Comparison of ENCODE assay signal across 1 cellular context in genomic region chr18:11494093-11494492, GRCh38.
A peak's percentile ranks its signal among the peaks of the same experiment; 100 is the strongest.
TF ChIP-seq lines count a peak whose summit lies in the region.

No MANE protein-coding gene starts in this region.

TF ChIP-seq in HepG2, 621 proteins besides CTCF, POLR2A, EP300 and RAD21 (continued from another document and continues in another):
- TF ChIP-seq, protein P1, sequence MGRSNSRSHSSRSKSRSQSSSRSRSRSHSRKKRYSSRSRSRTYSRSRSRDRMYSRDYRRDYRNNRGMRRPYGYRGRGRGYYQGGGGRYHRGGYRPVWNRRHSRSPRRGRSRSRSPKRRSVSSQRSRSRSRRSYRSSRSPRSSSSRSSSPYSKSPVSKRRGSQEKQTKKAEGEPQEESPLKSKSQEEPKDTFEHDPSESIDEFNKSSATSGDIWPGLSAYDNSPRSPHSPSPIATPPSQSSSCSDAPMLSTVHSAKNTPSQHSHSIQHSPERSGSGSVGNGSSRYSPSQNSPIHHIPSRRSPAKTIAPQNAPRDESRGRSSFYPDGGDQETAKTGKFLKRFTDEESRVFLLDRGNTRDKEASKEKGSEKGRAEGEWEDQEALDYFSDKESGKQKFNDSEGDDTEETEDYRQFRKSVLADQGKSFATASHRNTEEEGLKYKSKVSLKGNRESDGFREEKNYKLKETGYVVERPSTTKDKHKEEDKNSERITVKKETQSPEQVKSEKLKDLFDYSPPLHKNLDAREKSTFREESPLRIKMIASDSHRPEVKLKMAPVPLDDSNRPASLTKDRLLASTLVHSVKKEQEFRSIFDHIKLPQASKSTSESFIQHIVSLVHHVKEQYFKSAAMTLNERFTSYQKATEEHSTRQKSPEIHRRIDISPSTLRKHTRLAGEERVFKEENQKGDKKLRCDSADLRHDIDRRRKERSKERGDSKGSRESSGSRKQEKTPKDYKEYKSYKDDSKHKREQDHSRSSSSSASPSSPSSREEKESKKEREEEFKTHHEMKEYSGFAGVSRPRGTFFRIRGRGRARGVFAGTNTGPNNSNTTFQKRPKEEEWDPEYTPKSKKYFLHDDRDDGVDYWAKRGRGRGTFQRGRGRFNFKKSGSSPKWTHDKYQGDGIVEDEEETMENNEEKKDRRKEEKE (IDR thresholded peaks at IDR 0.05) = no peak
- no peak for TF ChIP-seq ZFP82 (CRISPR knock-in tag; IDR thresholded peaks at IDR 0.05; ENCODE audit: borderline replicate concordance)
- TF ChIP-seq, protein P2, sequence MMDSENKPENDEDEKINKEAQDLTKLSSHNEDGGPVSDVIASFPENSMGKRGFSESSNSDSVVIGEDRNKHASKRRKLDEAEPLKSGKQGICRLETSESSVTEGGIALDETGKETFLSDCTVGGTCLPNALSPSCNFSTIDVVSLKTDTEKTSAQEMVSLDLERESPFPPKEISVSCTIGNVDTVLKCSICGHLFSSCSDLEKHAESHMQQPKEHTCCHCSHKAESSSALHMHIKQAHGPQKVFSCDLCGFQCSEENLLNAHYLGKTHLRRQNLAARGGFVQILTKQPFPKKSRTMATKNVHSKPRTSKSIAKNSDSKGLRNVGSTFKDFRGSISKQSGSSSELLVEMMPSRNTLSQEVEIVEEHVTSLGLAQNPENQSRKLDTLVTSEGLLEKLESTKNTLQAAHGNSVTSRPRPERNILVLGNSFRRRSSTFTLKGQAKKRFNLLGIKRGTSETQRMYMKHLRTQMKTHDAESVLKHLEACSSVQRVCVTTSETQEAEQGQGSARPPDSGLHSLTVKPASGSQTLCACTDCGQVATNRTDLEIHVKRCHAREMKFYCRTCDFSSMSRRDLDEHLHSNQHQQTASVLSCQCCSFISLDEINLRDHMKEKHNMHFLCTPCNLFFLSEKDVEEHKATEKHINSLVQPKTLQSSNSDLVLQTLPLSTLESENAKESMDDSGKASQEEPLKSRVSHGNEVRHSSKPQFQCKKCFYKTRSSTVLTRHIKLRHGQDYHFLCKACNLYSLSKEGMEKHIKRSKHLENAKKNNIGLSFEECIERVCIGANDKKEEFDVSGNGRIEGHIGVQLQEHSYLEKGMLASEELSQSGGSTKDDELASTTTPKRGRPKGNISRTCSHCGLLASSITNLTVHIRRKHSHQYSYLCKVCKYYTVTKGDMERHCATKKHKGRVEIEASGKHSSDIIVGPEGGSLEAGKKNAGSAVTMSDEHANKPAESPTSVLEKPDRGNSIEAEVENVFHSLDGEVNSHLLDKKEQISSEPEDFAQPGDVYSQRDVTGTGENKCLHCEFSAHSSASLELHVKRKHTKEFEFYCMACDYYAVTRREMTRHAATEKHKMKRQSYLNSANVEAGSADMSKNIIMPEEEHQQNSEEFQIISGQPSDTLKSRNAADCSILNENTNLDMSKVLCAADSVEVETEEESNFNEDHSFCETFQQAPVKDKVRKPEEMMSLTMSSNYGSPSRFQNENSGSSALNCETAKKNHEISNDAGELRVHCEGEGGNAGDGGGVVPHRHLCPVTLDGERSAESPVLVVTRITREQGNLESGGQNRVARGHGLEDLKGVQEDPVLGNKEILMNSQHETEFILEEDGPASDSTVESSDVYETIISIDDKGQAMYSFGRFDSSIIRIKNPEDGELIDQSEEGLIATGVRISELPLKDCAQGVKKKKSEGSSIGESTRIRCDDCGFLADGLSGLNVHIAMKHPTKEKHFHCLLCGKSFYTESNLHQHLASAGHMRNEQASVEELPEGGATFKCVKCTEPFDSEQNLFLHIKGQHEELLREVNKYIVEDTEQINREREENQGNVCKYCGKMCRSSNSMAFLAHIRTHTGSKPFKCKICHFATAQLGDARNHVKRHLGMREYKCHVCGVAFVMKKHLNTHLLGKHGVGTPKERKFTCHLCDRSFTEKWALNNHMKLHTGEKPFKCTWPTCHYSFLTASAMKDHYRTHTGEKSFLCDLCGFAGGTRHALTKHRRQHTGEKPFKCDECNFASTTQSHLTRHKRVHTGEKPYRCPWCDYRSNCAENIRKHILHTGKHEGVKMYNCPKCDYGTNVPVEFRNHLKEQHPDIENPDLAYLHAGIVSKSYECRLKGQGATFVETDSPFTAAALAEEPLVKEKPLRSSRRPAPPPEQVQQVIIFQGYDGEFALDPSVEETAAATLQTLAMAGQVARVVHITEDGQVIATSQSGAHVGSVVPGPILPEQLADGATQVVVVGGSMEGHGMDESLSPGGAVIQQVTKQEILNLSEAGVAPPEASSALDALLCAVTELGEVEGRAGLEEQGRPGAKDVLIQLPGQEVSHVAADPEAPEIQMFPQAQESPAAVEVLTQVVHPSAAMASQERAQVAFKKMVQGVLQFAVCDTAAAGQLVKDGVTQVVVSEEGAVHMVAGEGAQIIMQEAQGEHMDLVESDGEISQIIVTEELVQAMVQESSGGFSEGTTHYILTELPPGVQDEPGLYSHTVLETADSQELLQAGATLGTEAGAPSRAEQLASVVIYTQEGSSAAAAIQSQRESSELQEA (CRISPR knock-in tag; IDR thresholded peaks at IDR 0.05; ENCODE audit: not compliant biosample characterization) = no peak
- TF ChIP-seq, protein P3, sequence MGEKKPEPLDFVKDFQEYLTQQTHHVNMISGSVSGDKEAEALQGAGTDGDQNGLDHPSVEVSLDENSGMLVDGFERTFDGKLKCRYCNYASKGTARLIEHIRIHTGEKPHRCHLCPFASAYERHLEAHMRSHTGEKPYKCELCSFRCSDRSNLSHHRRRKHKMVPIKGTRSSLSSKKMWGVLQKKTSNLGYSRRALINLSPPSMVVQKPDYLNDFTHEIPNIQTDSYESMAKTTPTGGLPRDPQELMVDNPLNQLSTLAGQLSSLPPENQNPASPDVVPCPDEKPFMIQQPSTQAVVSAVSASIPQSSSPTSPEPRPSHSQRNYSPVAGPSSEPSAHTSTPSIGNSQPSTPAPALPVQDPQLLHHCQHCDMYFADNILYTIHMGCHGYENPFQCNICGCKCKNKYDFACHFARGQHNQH (CRISPR knock-in tag; IDR thresholded peaks at IDR 0.05) = no peak
- TF ChIP-seq, protein P4, sequence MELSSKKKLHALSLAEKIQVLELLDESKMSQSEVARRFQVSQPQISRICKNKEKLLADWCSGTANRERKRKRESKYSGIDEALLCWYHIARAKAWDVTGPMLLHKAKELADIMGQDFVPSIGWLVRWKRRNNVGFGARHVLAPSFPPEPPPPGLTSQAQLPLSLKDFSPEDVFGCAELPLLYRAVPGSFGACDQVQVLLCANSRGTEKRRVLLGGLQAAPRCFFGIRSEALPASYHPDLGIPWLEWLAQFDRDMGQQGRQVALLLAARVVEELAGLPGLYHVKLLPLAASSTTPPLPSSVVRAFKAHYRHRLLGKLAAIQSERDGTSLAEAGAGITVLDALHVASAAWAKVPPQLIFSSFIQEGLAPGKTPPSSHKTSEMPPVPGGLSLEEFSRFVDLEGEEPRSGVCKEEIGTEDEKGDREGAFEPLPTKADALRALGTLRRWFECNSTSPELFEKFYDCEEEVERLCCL (CRISPR knock-in tag; IDR thresholded peaks at IDR 0.05; ENCODE audit: borderline replicate concordance) = no peak
- TF ChIP-seq NR2C2 (CRISPR knock-in tag; IDR thresholded peaks at IDR 0.05; ENCODE audit: borderline replicate concordance) = no peak
- TF ChIP-seq CHD4 (IDR thresholded peaks at IDR 0.05; ENCODE audit: borderline replicate concordance, low read length) = peak; percentile 64; the same call in 1 of the 2 replicates
- no peak for TF ChIP-seq SOX6 (IDR thresholded peaks at IDR 0.05)
- peak; percentile 53; the same call in 1 of the 2 replicates for TF ChIP-seq SOX6 (CRISPR knock-in tag; IDR thresholded peaks at IDR 0.05)
- no peak for TF ChIP-seq MXI1 (IDR thresholded peaks at IDR 0.05; ENCODE audit: borderline replicate concordance, low read depth, low read length)
- 0 out of 4 replicates have a peak, but pooled peaks of 1 of the 2 experiments have one; percentile 44 for TF ChIP-seq NR2F1 (CRISPR knock-in tag; IDR thresholded peaks at IDR 0.05)
- no peak for TF ChIP-seq SMARCC2 (IDR thresholded peaks at IDR 0.05)
- no peak for TF ChIP-seq ZNF746 (CRISPR knock-in tag; IDR thresholded peaks at IDR 0.05)
- TF ChIP-seq ZNF7 (CRISPR knock-in tag; IDR thresholded peaks at IDR 0.05) = no peak
- no peak for TF ChIP-seq CHD2 (IDR thresholded peaks at IDR 0.05; ENCODE audit: low read depth, low read length)
- no peak for TF ChIP-seq PHF5A (CRISPR knock-in tag; IDR thresholded peaks at IDR 0.05; ENCODE audit: low read depth, unreplicated experiment)
- no peak for TF ChIP-seq ZBTB25 (CRISPR knock-in tag; IDR thresholded peaks at IDR 0.05)
- no peak for TF ChIP-seq ZFP36L1 (CRISPR knock-in tag; IDR thresholded peaks at IDR 0.05)
- no peak for TF ChIP-seq ATF7-NPFF (CRISPR knock-in tag; IDR thresholded peaks at IDR 0.05; ENCODE audit: low read depth)
- no peak for TF ChIP-seq MBNL3 (CRISPR knock-in tag; conservative IDR thresholded peaks at IDR 0.05)
- TF ChIP-seq, protein P5, sequence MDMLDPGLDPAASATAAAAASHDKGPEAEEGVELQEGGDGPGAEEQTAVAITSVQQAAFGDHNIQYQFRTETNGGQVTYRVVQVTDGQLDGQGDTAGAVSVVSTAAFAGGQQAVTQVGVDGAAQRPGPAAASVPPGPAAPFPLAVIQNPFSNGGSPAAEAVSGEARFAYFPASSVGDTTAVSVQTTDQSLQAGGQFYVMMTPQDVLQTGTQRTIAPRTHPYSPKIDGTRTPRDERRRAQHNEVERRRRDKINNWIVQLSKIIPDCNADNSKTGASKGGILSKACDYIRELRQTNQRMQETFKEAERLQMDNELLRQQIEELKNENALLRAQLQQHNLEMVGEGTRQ (IDR thresholded peaks at IDR 0.05; ENCODE audit: low read depth, low read length) = no peak
- TF ChIP-seq, protein P5 (CRISPR knock-in tag; IDR thresholded peaks at IDR 0.05; ENCODE audit: borderline replicate concordance) = no peak
- no peak for TF ChIP-seq ZNF143 (CRISPR knock-in tag; IDR thresholded peaks at IDR 0.05)
- peak; percentile 23 for TF ChIP-seq ASH2L (IDR thresholded peaks at IDR 0.05; ENCODE audit: insufficient read length, low read depth, low read length)
- no peak for TF ChIP-seq JDP2 (CRISPR knock-in tag; IDR thresholded peaks at IDR 0.05; ENCODE audit: borderline replicate concordance)
- TF ChIP-seq U2AF2 (IDR thresholded peaks at IDR 0.05; ENCODE audit: low read depth, low read length) = no peak
- no peak for TF ChIP-seq ZNF552 (CRISPR knock-in tag; IDR thresholded peaks at IDR 0.05; ENCODE audit: borderline replicate concordance)
- TF ChIP-seq MEF2D (CRISPR knock-in tag; IDR thresholded peaks at IDR 0.05) = no peak
- peak; percentile 60; the same call in 1 of the 2 replicates for TF ChIP-seq DPF2 (CRISPR knock-in tag; IDR thresholded peaks at IDR 0.05; ENCODE audit: borderline replicate concordance, low read depth)
- TF ChIP-seq ZFP36 (IDR thresholded peaks at IDR 0.05; ENCODE audit: borderline replicate concordance, low read depth, low read length, partially characterized antibody) = no peak
- TF ChIP-seq IRX3 (CRISPR knock-in tag; IDR thresholded peaks at IDR 0.05; ENCODE audit: borderline replicate concordance, low read depth) = no peak
- no peak for TF ChIP-seq SMAD1 (CRISPR knock-in tag; IDR thresholded peaks at IDR 0.05; ENCODE audit: borderline replicate concordance, low read depth)
- no peak for TF ChIP-seq KLF15 (CRISPR knock-in tag; IDR thresholded peaks at IDR 0.05; ENCODE audit: borderline replicate concordance)
- TF ChIP-seq POLR2AphosphoS5 (IDR thresholded peaks at IDR 0.05; ENCODE audit: low read depth, low read length) = no peak
- TF ChIP-seq XRCC5 (optimal IDR thresholded peaks at IDR 0.05; ENCODE audit: low read length) = no peak
- TF ChIP-seq ZXDC (CRISPR knock-in tag; IDR thresholded peaks at IDR 0.05) = no peak
- TF ChIP-seq TGIF2 (CRISPR knock-in tag; IDR thresholded peaks at IDR 0.05) = no peak
- TF ChIP-seq AHR (CRISPR knock-in tag; IDR thresholded peaks at IDR 0.05) = no peak
- no peak for TF ChIP-seq ARNT (IDR thresholded peaks at IDR 0.05)
- TF ChIP-seq RFXANK (CRISPR knock-in tag; IDR thresholded peaks at IDR 0.05) = no peak
- TF ChIP-seq HOXD1 (CRISPR knock-in tag; IDR thresholded peaks at IDR 0.05) = no peak
- TF ChIP-seq TEAD3 (CRISPR knock-in tag; optimal IDR thresholded peaks at IDR 0.05; ENCODE audit: borderline replicate concordance) = peak; percentile 82
- TF ChIP-seq SP1 (IDR thresholded peaks at IDR 0.05) = no peak
- no peak for TF ChIP-seq SP1 (CRISPR knock-in tag; IDR thresholded peaks at IDR 0.05)
- TF ChIP-seq DDIT3 (CRISPR knock-in tag; IDR thresholded peaks at IDR 0.05) = no peak
- TF ChIP-seq SMAD9 (CRISPR knock-in tag; IDR thresholded peaks at IDR 0.05) = no peak
- no peak for TF ChIP-seq ZNF878 (CRISPR knock-in tag; IDR thresholded peaks at IDR 0.05)
- TF ChIP-seq ZNF33B (CRISPR knock-in tag; IDR thresholded peaks at IDR 0.05) = no peak
- TF ChIP-seq ZNF768 (CRISPR knock-in tag; IDR thresholded peaks at IDR 0.05) = no peak
- TF ChIP-seq RXRA (CRISPR knock-in tag; IDR thresholded peaks at IDR 0.05) = no peak
- no peak for TF ChIP-seq ZNF253 (CRISPR knock-in tag; IDR thresholded peaks at IDR 0.05; ENCODE audit: borderline replicate concordance)
- no peak for TF ChIP-seq SMARCE1 (IDR thresholded peaks at IDR 0.05; ENCODE audit: borderline replicate concordance)
